Comparison of ENCODE assay signal across 13 cellular contexts in genomic region chr20:62606551-62607201, GRCh38. TPM values are rescaled to one million over a fixed set of nuclear protein-coding genes. Genes with fewer than 3 reads are reported as not detected.
DNase-seq lines count a peak whose midpoint lies in the region; ATAC-seq and TF ChIP-seq lines count a peak whose summit lies in the region.
"Had no signal": no experiment of that assay in that cellular context is flagged by ENCODE, and none has a peak within 500 bp of the region (broad histone marks: within the 10 kb centered on the region; RNA-seq: fewer than 3 reads in every experiment).

No MANE protein-coding gene starts in this region.

- ATAC-seq in sciatic nerve (peak; percentile 76), HG03565 (IDR thresholded peaks at IDR 0.05; ENCODE audit: unreplicated experiment) (no peak), GM21447 (IDR thresholded peaks at IDR 0.05; ENCODE audit: unreplicated experiment) (no peak)
- ATAC-seq: effector memory CD8-positive, alpha-beta T cell; left lung had no signal

- intact Hi-C loops in sciatic nerve (cut with DNase I) = no loop called here

- TF ChIP-seq CTCF in fibroblast of the aortic adventitia (IDR thresholded peaks at IDR 0.05; ENCODE audit: insufficient read depth, low read length) = no peak

- peak; percentile 19 for DNase-seq in ELR (ENCODE audit: low read depth)
- peak; percentile 90 to 99 for DNase-seq in NCI-H526 (lab: John Stamatoyannopoulos, UW)
- peak; percentile 54 for DNase-seq in fibroblast of the aortic adventitia (ENCODE audit: low read depth)
- peak; percentile 75 for DNase-seq in sciatic nerve (ENCODE audit: low spot score)
- no peak for DNase-seq in stimulated activated CD4-positive, alpha-beta T cell treated with anti-CD3 and anti-CD28 coated beads, Interleukin-2, amount 100 ng/mL, for 24 hours
- DNase-seq in NCI-H1694 treated with DMSO at 0.1 percent for 48 hours (lab: John Stamatoyannopoulos, UW) = no peak
- DNase-seq: activated gamma-delta T cell treated with Interleukin-2 at 50 U/mL for 16 hours; effector memory CD8-positive, alpha-beta T cell; NCI-H510A; T1000 had no signal

- H3K4me3 ChIP-seq in fibroblast of the aortic adventitia (ENCODE audit: low read depth, low read length) = no peak overlapping the region
- H3K4me3 ChIP-seq: left lung had no signal

RNA-seq across cellular contexts. Expression of gene SLCO4A1, which starts 35.6 kb away (rescaled TPM):
- 0.72 and 0.90 TPM in 2 replicates for total RNA-seq in fibroblast of the aortic adventitia (ENCODE audit: low replicate concordance)
- total RNA-seq in sciatic nerve = 31.1 TPM

Comparison
In these comparisons a context has a peak if more than half of its experiments do, and no peak if none do; other contexts are left out.
1. DNase-seq: peak in ELR (single experiment), NCI-H526 (2 of 2), fibroblast of the aortic adventitia (single experiment) and sciatic nerve (single experiment); none in stimulated activated CD4-positive, alpha-beta T cell treated with anti-CD3 and anti-CD28 coated beads, Interleukin-2, amount 100 ng/mL, for 24 hours (0 of 2) and NCI-H1694 treated with DMSO at 0.1 percent for 48 hours (single experiment).
2. RNA of gene SLCO4A1, which starts 35.6 kb away (total RNA-seq): 31.1 TPM in sciatic nerve (single experiment); 0.72 to 0.90 TPM in fibroblast of the aortic adventitia; every median in the first group is over 10 times any median in the second.